Comparison of ENCODE assay signal across 10 cellular contexts in genomic region chr6:13357551-13358075, GRCh38. TPM values are rescaled to one million over a fixed set of nuclear protein-coding genes. Genes with fewer than 3 reads are reported as not detected.
DNase-seq lines count a peak whose midpoint lies in the region; ATAC-seq and TF ChIP-seq lines count a peak whose summit lies in the region.
"Had no signal": no experiment of that assay in that cellular context is flagged by ENCODE, and none has a peak within 500 bp of the region (broad histone marks: within the 10 kb centered on the region; RNA-seq: fewer than 3 reads in every experiment).

No MANE protein-coding gene starts in this region.

- no peak overlapping the region for H3K27ac ChIP-seq in upper lobe of right lung

- DNase-seq in activated naive CD4-positive, alpha-beta T cell treated with anti-CD3 and anti-CD28 coated beads for 36 hours, result peak; percentile 23
- DNase-seq in activated naive CD4-positive, alpha-beta T cell (lab: John Stamatoyannopoulos, UW), result no peak
- DNase-seq in fibroblast of the aortic adventitia (ENCODE audit: low read depth) (peak; percentile 30), NCI-H226 (no peak), NOMO-1 treated with DMSO at 0.1 percent for 48 hours (lab: John Stamatoyannopoulos, UW; ENCODE audit: unreplicated experiment) (no peak), upper lobe of right lung (no peak)
- DNase-seq: CD4-positive, CD25-positive, alpha-beta regulatory T cell had no signal

- no peaks in the 10 kb centered on the region for H3K9me3 ChIP-seq in skeletal muscle satellite cell (replicated peaks; ENCODE audit: low read length)
- H3K9me3 ChIP-seq in upper lobe of right lung, result no peaks in the 10 kb centered on the region

- H3K4me3 Mint-ChIP-seq in activated naive CD4-positive, alpha-beta T cell treated with anti-CD3 and anti-CD28 coated beads for 36 hours, result no peak overlapping the region

- H3K9me3 Mint-ChIP-seq in activated naive CD4-positive, alpha-beta T cell treated with anti-CD3 and anti-CD28 coated beads for 36 hours, result no peaks in the 10 kb centered on the region
- H3K9me3 Mint-ChIP-seq: CD4-positive, CD25-positive, alpha-beta regulatory T cell had no signal

- intact Hi-C loops in activated naive CD4-positive, alpha-beta T cell treated with anti-CD3 and anti-CD28 coated beads for 36 hours (cut with micrococcal nuclease), result loop anchor here (5.0 to 10.0 kb wide), 4 partner anchors 260 to 1993 kb away; partner anchors contain the start of genes CD83 and NOL7
- intact Hi-C loops in upper lobe of right lung (cut with DNase I), result no loop called here

- peaks cover 40% of the 10 kb centered on the region for H3K4me1 ChIP-seq in skeletal muscle satellite cell (ENCODE audit: control insufficient read depth, insufficient read depth, low read length)
- H3K4me1 ChIP-seq in upper lobe of right lung, result peaks cover 48% of the 10 kb centered on the region

- peak overlapping the region; percentile 47 for H3K4me2 ChIP-seq in skeletal muscle satellite cell (ENCODE audit: low read length)

- CTCF ChIA-PET in activated naive CD4-positive, alpha-beta T cell treated with anti-CD3 and anti-CD28 coated beads for 36 hours (lab: Charles Lee), result interaction anchor here (0.6 to 1.3 kb wide), 6 partner anchors 12 to 145 kb away, joined by 3 to 7 read pairs (median 3); no protein-coding TSS in a partner anchor

- no peaks in the 10 kb centered on the region for H3K27me3 ChIP-seq in skeletal muscle satellite cell (ENCODE audit: control insufficient read depth, insufficient read depth, low read length)
- H3K27me3 ChIP-seq in upper lobe of right lung, result no peaks in the 10 kb centered on the region

- H3K9ac ChIP-seq in skeletal muscle satellite cell (ENCODE audit: low read depth, low read length), result no peak overlapping the region

- no peaks in the 10 kb centered on the region for H3K36me3 Mint-ChIP-seq in activated naive CD4-positive, alpha-beta T cell treated with anti-CD3 and anti-CD28 coated beads for 36 hours (ENCODE audit: low read depth)
- H3K36me3 Mint-ChIP-seq: CD4-positive, CD25-positive, alpha-beta regulatory T cell had no signal

- TF ChIP-seq CTCF in WI38 (IDR thresholded peaks at IDR 0.05; ENCODE audit: low read depth, low read length) (peak; percentile 45), fibroblast of the aortic adventitia (IDR thresholded peaks at IDR 0.05; ENCODE audit: insufficient read depth, low read length) (peak; percentile 17), upper lobe of right lung (IDR thresholded peaks at IDR 0.05) (no peak)

- no peaks in the 10 kb centered on the region for H3K36me3 ChIP-seq in skeletal muscle satellite cell (ENCODE audit: insufficient read depth, low read length)
- no peaks in the 10 kb centered on the region for H3K36me3 ChIP-seq in upper lobe of right lung

- H3K4me3 ChIP-seq in WI38 (ENCODE audit: low read depth, low read length), result 0 out of 2 replicates have a peak overlapping the region, but pooled peaks have one; percentile 8
- no peak overlapping the region for H3K4me3 ChIP-seq in fibroblast of the aortic adventitia (ENCODE audit: low read depth, low read length)
- peak overlapping the region; percentile 14 for H3K4me3 ChIP-seq in skeletal muscle satellite cell (ENCODE audit: low read length)
- H3K4me3 ChIP-seq in upper lobe of right lung, result no peak overlapping the region

- peak overlapping the region; percentile 99 for H3K27ac Mint-ChIP-seq in activated naive CD4-positive, alpha-beta T cell treated with anti-CD3 and anti-CD28 coated beads for 36 hours

- H3K27me3 Mint-ChIP-seq in activated naive CD4-positive, alpha-beta T cell treated with anti-CD3 and anti-CD28 coated beads for 36 hours (ENCODE audit: low read depth), result no peaks in the 10 kb centered on the region
- H3K27me3 Mint-ChIP-seq: CD4-positive, CD25-positive, alpha-beta regulatory T cell had no signal

- peaks cover 45% of the 10 kb centered on the region for H3K4me1 Mint-ChIP-seq in activated naive CD4-positive, alpha-beta T cell treated with anti-CD3 and anti-CD28 coated beads for 36 hours (ENCODE audit: low read depth)

- no peak for ATAC-seq in upper lobe of right lung
- ATAC-seq: HCT116 had no signal

RNA-seq across cellular contexts. Expression of gene TBC1D7, which starts 29.3 kb away (rescaled TPM):
- 10 to 100 TPM; 25.4 to 27.1 TPM for total RNA-seq in activated naive CD4-positive, alpha-beta T cell treated with anti-CD3 and anti-CD28 coated beads for 36 hours
- total RNA-seq in fibroblast of the aortic adventitia (ENCODE audit: low replicate concordance) (15.8 and 44.2 TPM in 2 replicates), upper lobe of right lung (18.1 TPM)
- 16.4 and 19.0 TPM in 2 replicates for total RNA-seq in skeletal muscle satellite cell (2012; rRNA removed)

Comparison
In these comparisons a context has a peak if more than half of its experiments do, and no peak if none do; other contexts are left out.
1. DNase-seq: peak in activated naive CD4-positive, alpha-beta T cell treated with anti-CD3 and anti-CD28 coated beads for 36 hours (single experiment) and fibroblast of the aortic adventitia (single experiment); none in activated naive CD4-positive, alpha-beta T cell (0 of 4), NCI-H226 (single experiment), NOMO-1 treated with DMSO at 0.1 percent for 48 hours (single experiment) and upper lobe of right lung (single experiment).
2. H3K4me3 ChIP-seq: peak in WI38 (single experiment) and skeletal muscle satellite cell (single experiment); none in fibroblast of the aortic adventitia (single experiment) and upper lobe of right lung (single experiment).